16 cellular contexts compared by ENCODE assay signal in genomic region chr19:33953023-33953422, GRCh38.
"Had no signal": no experiment of that assay in that cellular context is flagged by ENCODE, and none has a peak within 500 bp of the region (broad histone marks: within the 10 kb centered on the region; RNA-seq: fewer than 3 reads in every experiment).

No MANE protein-coding gene starts in this region.

- H3K9me3 Mint-ChIP-seq: activated naive CD4-positive, alpha-beta T cell treated with anti-CD3 and anti-CD28 coated beads, Interleukin-2, amount 50 U/mL, for 24 hours; dendritic cell treated with granulocyte-macrophage colony-stimulating factor and Interleukin-4, amounts not matched to agents 40 ng/mL and 50 ng/mL, for 4 days; effector memory CD8-positive, alpha-beta T cell had no signal

- H3K27me3 ChIP-seq: right lobe of liver had no signal

- DNase-seq: activated CD4-positive, alpha-beta T cell treated with anti-CD3 and anti-CD28 coated beads, Interleukin-2, amount 50 U/mL, for 4 hours; activated gamma-delta T cell; effector memory CD8-positive, alpha-beta T cell; foreskin fibroblast; mesendoderm; right lobe of liver; stimulated activated CD4-positive, alpha-beta T cell treated with anti-CD3 and anti-CD28 coated beads, Interleukin-4, amount 100 ng/mL, for 1 hour; stimulated activated naive CD4-positive, alpha-beta T cell; SW 1271; WERI-Rb-1 had no signal

- H3K9me3 ChIP-seq: breast epithelium, prostate gland, right lobe of liver had no signal

- H3K27me3 Mint-ChIP-seq: dendritic cell treated with granulocyte-macrophage colony-stimulating factor and Interleukin-4, amounts not matched to agents 40 ng/mL and 50 ng/mL, for 4 days had no signal

- H3K4me1 ChIP-seq: breast epithelium, prostate gland, right lobe of liver had no signal

- ATAC-seq: effector memory CD8-positive, alpha-beta T cell had no signal

- H3K4me3 Mint-ChIP-seq: activated naive CD4-positive, alpha-beta T cell treated with anti-CD3 and anti-CD28 coated beads, Interleukin-2, amount 50 U/mL, for 24 hours; dendritic cell treated with granulocyte-macrophage colony-stimulating factor and Interleukin-4, amounts not matched to agents 40 ng/mL and 50 ng/mL, for 4 days; effector memory CD8-positive, alpha-beta T cell; nephron had no signal

- H3K4me1 Mint-ChIP-seq: activated naive CD4-positive, alpha-beta T cell treated with anti-CD3 and anti-CD28 coated beads, Interleukin-2, amount 50 U/mL, for 24 hours; nephron had no signal

- H3K36me3 ChIP-seq: breast epithelium, prostate gland, right lobe of liver, WERI-Rb-1 had no signal

- H3K36me3 Mint-ChIP-seq: activated naive CD4-positive, alpha-beta T cell treated with anti-CD3 and anti-CD28 coated beads, Interleukin-2, amount 50 U/mL, for 24 hours had no signal

- H3K27ac ChIP-seq: breast epithelium, prostate gland, right lobe of liver, WERI-Rb-1 had no signal

- H3K27ac Mint-ChIP-seq: dendritic cell treated with granulocyte-macrophage colony-stimulating factor and Interleukin-4, amounts not matched to agents 40 ng/mL and 50 ng/mL, for 4 days; effector memory CD8-positive, alpha-beta T cell had no signal

- H3K4me3 ChIP-seq: breast epithelium, prostate gland, right lobe of liver, smooth muscle cell had no signal
